Comparison of ENCODE assay signal across 13 cellular contexts in the genomic region with DNA sequence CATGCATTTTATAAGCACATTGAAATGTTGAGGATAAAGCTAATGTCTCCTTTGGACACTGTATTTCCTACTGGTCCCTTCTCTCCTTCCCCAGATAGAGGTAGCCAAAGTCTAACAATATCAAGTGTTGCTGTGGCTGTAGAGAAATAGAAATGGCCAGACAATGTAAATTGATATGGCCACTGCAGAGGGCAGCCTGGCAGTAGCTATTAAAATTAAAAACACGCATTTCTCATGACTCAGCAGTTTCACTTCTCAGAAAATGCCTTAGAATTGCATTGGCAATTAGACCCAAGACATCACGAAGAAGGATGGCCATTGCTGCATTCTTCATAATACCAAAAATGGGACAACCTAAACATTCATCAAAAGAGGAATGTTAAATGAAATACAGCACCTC. TPM values are rescaled to one million over a fixed set of nuclear protein-coding genes. Genes with fewer than 3 reads are reported as not detected.
DNase-seq lines count a peak whose midpoint lies in the region; ATAC-seq and TF ChIP-seq lines count a peak whose summit lies in the region.
"Had no signal": no experiment of that assay in that cellular context is flagged by ENCODE, and none has a peak within 500 bp of the region (broad histone marks: within the 10 kb centered on the region; RNA-seq: fewer than 3 reads in every experiment).

No MANE protein-coding gene starts in this region.

- H4K20me1 ChIP-seq in MM.1S (ENCODE audit: insufficient read depth, low read length) = no peaks in the 10 kb centered on the region

- no peak overlapping the region for H2AFZ ChIP-seq in MM.1S (ENCODE audit: low read length)

- no peaks in the 10 kb centered on the region for H3K79me2 ChIP-seq in MM.1S (ENCODE audit: low read length)

- peak; percentile 18 for DNase-seq in MM.1S
- DNase-seq in fibroblast of pulmonary artery (ENCODE audit: low read depth) = peak; percentile 41
- no peak for DNase-seq in ureter (ENCODE audit: low spot score)
- no peak for DNase-seq in KG1 (lab: John Stamatoyannopoulos, UW)
- DNase-seq in stimulated activated CD4-positive, alpha-beta T cell treated with anti-CD3 and anti-CD28 coated beads, Interleukin-4, amount 100 ng/mL, for 1 hour = no peak
- no peak for DNase-seq in epidermal melanocyte (ENCODE audit: insufficient read length, low spot score)
- DNase-seq: activated naive CD4-positive, alpha-beta T cell treated with Interleukin-2 at 50 U/mL for 16 hours; natural killer cell; NCI-H146; NCI-H748 treated with DMSO at 0.1 percent for 48 hours had no signal

- no peaks in the 10 kb centered on the region for H3F3A ChIP-seq in MM.1S (ENCODE audit: insufficient read depth, low read length)

- no peaks in the 10 kb centered on the region for H3K27me3 ChIP-seq in MM.1S (replicated peaks; ENCODE audit: insufficient read depth, low read length)

- H3K27ac ChIP-seq in C4-2B (no peak overlapping the region), MM.1S (ENCODE audit: low read length) (no peak overlapping the region)

- H3K4me3 ChIP-seq in MM.1S (ENCODE audit: low read length) (no peak overlapping the region), fibroblast of pulmonary artery (replicated peaks; ENCODE audit: low read depth, low read length) (no peak overlapping the region)

- no peaks in the 10 kb centered on the region for H3K36me3 ChIP-seq in MM.1S (replicated peaks; ENCODE audit: insufficient read depth, low read length)

- H3K9ac ChIP-seq in MM.1S (ENCODE audit: low read length) = no peak overlapping the region

- peak; percentile 71 for ATAC-seq in SK-N-SH treated with all-trans-retinoic acid at 6 μM for 48 hours
- ATAC-seq: left lobe of liver, natural killer cell had no signal

- no peaks in the 10 kb centered on the region for H3K9me3 ChIP-seq in MM.1S (replicated peaks; ENCODE audit: insufficient read depth, low read length)

- TF ChIP-seq CTCF in C4-2B (conservative IDR thresholded peaks at IDR 0.05) (peak; percentile 19), MM.1S (IDR thresholded peaks at IDR 0.05; ENCODE audit: low read length) (no peak), fibroblast of pulmonary artery (IDR thresholded peaks at IDR 0.05; ENCODE audit: low read length, missing control alignments) (no peak)

- no peak overlapping the region for H3K4me2 ChIP-seq in MM.1S (ENCODE audit: low read depth, low read length)

- no peaks in the 10 kb centered on the region for H3K9me2 ChIP-seq in MM.1S (replicated peaks; ENCODE audit: insufficient read depth, low read length)

- H3K4me1 ChIP-seq in MM.1S (ENCODE audit: low read length) = no peaks in the 10 kb centered on the region

TF ChIP-seq in SK-N-SH treated with all-trans-retinoic acid at 6 μM for 48 hours, 23 proteins besides CTCF, POLR2A, EP300 and RAD21:
- TF ChIP-seq CSDC2 (CRISPR knock-in tag; IDR thresholded peaks at IDR 0.05) (no peak), SNAI2 (CRISPR knock-in tag; IDR thresholded peaks at IDR 0.05) (no peak), ZNF8 (CRISPR knock-in tag; IDR thresholded peaks at IDR 0.05) (no peak), ISL1 (CRISPR knock-in tag; IDR thresholded peaks at IDR 0.05) (no peak), ZNF565 (CRISPR knock-in tag; conservative IDR thresholded peaks at IDR 0.05; ENCODE audit: low read depth) (no peak), OSR1 (CRISPR knock-in tag; IDR thresholded peaks at IDR 0.05) (no peak), RARB (CRISPR knock-in tag; IDR thresholded peaks at IDR 0.05) (no peak), ARNTL (CRISPR knock-in tag; IDR thresholded peaks at IDR 0.05; ENCODE audit: borderline replicate concordance, low read depth) (no peak), ZNF70 (CRISPR knock-in tag; IDR thresholded peaks at IDR 0.05) (no peak)
- TF ChIP-seq, protein P1, sequence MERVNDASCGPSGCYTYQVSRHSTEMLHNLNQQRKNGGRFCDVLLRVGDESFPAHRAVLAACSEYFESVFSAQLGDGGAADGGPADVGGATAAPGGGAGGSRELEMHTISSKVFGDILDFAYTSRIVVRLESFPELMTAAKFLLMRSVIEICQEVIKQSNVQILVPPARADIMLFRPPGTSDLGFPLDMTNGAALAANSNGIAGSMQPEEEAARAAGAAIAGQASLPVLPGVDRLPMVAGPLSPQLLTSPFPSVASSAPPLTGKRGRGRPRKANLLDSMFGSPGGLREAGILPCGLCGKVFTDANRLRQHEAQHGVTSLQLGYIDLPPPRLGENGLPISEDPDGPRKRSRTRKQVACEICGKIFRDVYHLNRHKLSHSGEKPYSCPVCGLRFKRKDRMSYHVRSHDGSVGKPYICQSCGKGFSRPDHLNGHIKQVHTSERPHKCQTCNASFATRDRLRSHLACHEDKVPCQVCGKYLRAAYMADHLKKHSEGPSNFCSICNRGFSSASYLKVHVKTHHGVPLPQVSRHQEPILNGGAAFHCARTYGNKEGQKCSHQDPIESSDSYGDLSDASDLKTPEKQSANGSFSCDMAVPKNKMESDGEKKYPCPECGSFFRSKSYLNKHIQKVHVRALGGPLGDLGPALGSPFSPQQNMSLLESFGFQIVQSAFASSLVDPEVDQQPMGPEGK (CRISPR knock-in tag; IDR thresholded peaks at IDR 0.05; ENCODE audit: borderline replicate concordance) = no peak
- TF ChIP-seq, protein P2, sequence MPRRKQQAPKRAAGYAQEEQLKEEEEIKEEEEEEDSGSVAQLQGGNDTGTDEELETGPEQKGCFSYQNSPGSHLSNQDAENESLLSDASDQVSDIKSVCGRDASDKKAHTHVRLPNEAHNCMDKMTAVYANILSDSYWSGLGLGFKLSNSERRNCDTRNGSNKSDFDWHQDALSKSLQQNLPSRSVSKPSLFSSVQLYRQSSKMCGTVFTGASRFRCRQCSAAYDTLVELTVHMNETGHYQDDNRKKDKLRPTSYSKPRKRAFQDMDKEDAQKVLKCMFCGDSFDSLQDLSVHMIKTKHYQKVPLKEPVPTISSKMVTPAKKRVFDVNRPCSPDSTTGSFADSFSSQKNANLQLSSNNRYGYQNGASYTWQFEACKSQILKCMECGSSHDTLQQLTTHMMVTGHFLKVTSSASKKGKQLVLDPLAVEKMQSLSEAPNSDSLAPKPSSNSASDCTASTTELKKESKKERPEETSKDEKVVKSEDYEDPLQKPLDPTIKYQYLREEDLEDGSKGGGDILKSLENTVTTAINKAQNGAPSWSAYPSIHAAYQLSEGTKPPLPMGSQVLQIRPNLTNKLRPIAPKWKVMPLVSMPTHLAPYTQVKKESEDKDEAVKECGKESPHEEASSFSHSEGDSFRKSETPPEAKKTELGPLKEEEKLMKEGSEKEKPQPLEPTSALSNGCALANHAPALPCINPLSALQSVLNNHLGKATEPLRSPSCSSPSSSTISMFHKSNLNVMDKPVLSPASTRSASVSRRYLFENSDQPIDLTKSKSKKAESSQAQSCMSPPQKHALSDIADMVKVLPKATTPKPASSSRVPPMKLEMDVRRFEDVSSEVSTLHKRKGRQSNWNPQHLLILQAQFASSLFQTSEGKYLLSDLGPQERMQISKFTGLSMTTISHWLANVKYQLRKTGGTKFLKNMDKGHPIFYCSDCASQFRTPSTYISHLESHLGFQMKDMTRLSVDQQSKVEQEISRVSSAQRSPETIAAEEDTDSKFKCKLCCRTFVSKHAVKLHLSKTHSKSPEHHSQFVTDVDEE (CRISPR knock-in tag; IDR thresholded peaks at IDR 0.05) = no peak

RNA-seq across cellular contexts. Expression of a gene that starts 46.8 kb away (rescaled TPM):
- 115 TPM for total RNA-seq in ureter

Comparison
In these comparisons a context has a peak if more than half of its experiments do, and no peak if none do; other contexts are left out.
1. DNase-seq: peak in MM.1S (single experiment) and fibroblast of pulmonary artery (single experiment); none in ureter (single experiment), KG1 (single experiment), stimulated activated CD4-positive, alpha-beta T cell treated with anti-CD3 and anti-CD28 coated beads, Interleukin-4, amount 100 ng/mL, for 1 hour (single experiment) and epidermal melanocyte (single experiment).